Comparison of ENCODE assay signal across 16 cellular contexts in the genomic region with DNA sequence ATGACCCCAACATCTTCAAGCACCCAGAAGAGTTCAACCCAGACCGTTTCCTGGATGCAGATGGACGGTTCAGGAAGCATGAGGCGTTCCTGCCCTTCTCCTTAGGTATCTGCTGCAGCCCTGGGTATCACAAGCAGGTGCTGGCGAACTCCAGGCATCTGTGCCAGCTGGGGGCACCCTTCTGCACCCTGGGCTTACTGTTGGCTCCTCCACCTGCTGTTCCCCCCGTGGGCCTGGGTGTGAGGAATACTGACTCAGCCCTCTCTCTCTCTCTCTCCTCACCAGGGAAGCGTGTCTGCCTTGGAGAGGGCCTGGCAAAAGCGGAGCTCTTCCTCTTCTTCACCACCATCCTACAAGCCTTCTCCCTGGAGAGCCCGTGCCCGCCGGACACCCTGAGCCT. TPM values are rescaled to one million over a fixed set of nuclear protein-coding genes. Genes with fewer than 3 reads are reported as not detected.
DNase-seq lines count a peak whose midpoint lies in the region; ATAC-seq and TF ChIP-seq lines count a peak whose summit lies in the region.
"Had no signal": no experiment of that assay in that cellular context is flagged by ENCODE, and none has a peak within 500 bp of the region (broad histone marks: within the 10 kb centered on the region; RNA-seq: fewer than 3 reads in every experiment).

No MANE protein-coding gene starts in this region.

- H3K27ac Mint-ChIP-seq in HFFc6 = no peak overlapping the region; the same call in 1 of the 2 replicates
- peak overlapping the region; percentile 62 for H3K27ac Mint-ChIP-seq in T-helper 17 cell
- peak overlapping the region; percentile 26 for H3K27ac Mint-ChIP-seq in neural progenitor cell
- H3K27ac Mint-ChIP-seq: activated naive CD8-positive, alpha-beta T cell had no signal

- no peak for TF ChIP-seq POLR2A in esophagus muscularis mucosa (IDR thresholded peaks at IDR 0.05; ENCODE audit: low read depth)

- no peak for TF ChIP-seq EP300 in esophagus muscularis mucosa (IDR thresholded peaks at IDR 0.05)

- ATAC-seq in T-helper 17 cell = no peak
- ATAC-seq: Right ventricle myocardium inferior had no signal

- H3K4me1 ChIP-seq in neural progenitor cell (no peaks in the 10 kb centered on the region), esophagus muscularis mucosa (peaks cover 0 to 6% (median 0%) of the 10 kb centered on the region in 4 donors)

- no peaks in the 10 kb centered on the region for H3K36me3 ChIP-seq in neural progenitor cell
- H3K36me3 ChIP-seq in esophagus muscularis mucosa = no peaks in the 10 kb centered on the region
- H3K36me3 ChIP-seq: cardiac muscle cell had no signal

- no peak overlapping the region for H3K9ac ChIP-seq in neural progenitor cell

- H3K9me3 Mint-ChIP-seq in HFFc6 = no peaks in the 10 kb centered on the region
- no peaks in the 10 kb centered on the region for H3K9me3 Mint-ChIP-seq in neural progenitor cell

- H3K4me3 ChIP-seq in neural progenitor cell = no peak overlapping the region
- no peak overlapping the region for H3K4me3 ChIP-seq in esophagus muscularis mucosa
- H3K4me3 ChIP-seq: cardiac muscle cell had no signal

- H2AFZ ChIP-seq in neural progenitor cell (replicated peaks) = no peak overlapping the region

- no peak overlapping the region for H3K4me3 Mint-ChIP-seq in HFFc6
- H3K4me3 Mint-ChIP-seq in T-helper 17 cell = no peak overlapping the region
- no peak overlapping the region for H3K4me3 Mint-ChIP-seq in neural progenitor cell
- H3K4me3 Mint-ChIP-seq: activated naive CD8-positive, alpha-beta T cell had no signal

- H3K27me3 ChIP-seq in neural progenitor cell (no peaks in the 10 kb centered on the region), esophagus muscularis mucosa (peaks cover 0 to 4% (median 0%) of the 10 kb centered on the region in 4 donors)
- H3K27me3 ChIP-seq: cardiac muscle cell had no signal

- no peak overlapping the region for H3K27ac ChIP-seq in neural progenitor cell
- H3K27ac ChIP-seq in esophagus muscularis mucosa (replicated peaks in 1 of 4) = peak overlapping the region in 1 of 4 donors; percentile 54
- H3K27ac ChIP-seq: C4-2B, cardiac muscle cell had no signal

- no peaks in the 10 kb centered on the region for H3K79me2 ChIP-seq in neural progenitor cell (ENCODE audit: low read depth)

- H3K4me1 Mint-ChIP-seq in HFFc6 (ENCODE audit: low read depth) (peaks cover 27% of the 10 kb centered on the region), T-helper 17 cell (peaks cover 12% of the 10 kb centered on the region), neural progenitor cell (peaks cover 5% of the 10 kb centered on the region)

- intact Hi-C loops in esophagus muscularis mucosa (cut with DNase I) = no loop called here

- H3K27me3 Mint-ChIP-seq in HFFc6 (ENCODE audit: insufficient read depth) (peaks cover 10% of the 10 kb centered on the region), T-helper 17 cell (peaks cover 3% of the 10 kb centered on the region), neural progenitor cell (ENCODE audit: insufficient read depth, low read depth) (peaks cover 9% of the 10 kb centered on the region)
- H3K27me3 Mint-ChIP-seq: activated naive CD8-positive, alpha-beta T cell had no signal

- H3F3A ChIP-seq in neural progenitor cell (ENCODE audit: low read depth) = peaks cover 4% of the 10 kb centered on the region

- H3K4me2 ChIP-seq in neural progenitor cell = no peak overlapping the region

- WGBS in esophagus muscularis mucosa = 86% methylated on average over 9 of the region's 10 CpGs

- H3K36me3 Mint-ChIP-seq in HFFc6 (ENCODE audit: low read depth) = no peaks in the 10 kb centered on the region
- H3K36me3 Mint-ChIP-seq in T-helper 17 cell (ENCODE audit: low read depth) = no peaks in the 10 kb centered on the region
- no peaks in the 10 kb centered on the region for H3K36me3 Mint-ChIP-seq in neural progenitor cell
- H3K36me3 Mint-ChIP-seq: activated naive CD8-positive, alpha-beta T cell had no signal

- DNase-seq in Daoy (ENCODE audit: low read depth) (peak; percentile 41), HFFc6 (no peak), T-helper 17 cell (no peak), neural progenitor cell (ENCODE audit: low spot score) (no peak), esophagus muscularis mucosa (ENCODE audit: extremely low spot score) (no peak), NCI-H446 treated with DMSO at 0.1 percent for 48 hours (lab: John Stamatoyannopoulos, UW) (no peak), HuH-7 (ENCODE audit: low spot score) (no peak)
- DNase-seq: activated CD4-positive, CD25-positive, alpha-beta regulatory T cell treated with anti-CD3 and anti-CD28 coated beads, Interleukin-2, amount 50 U/mL, for 72 hours; effector CD8-positive, alpha-beta T cell; KBM-7; NCI-H1436 treated with DMSO at 0.1 percent for 48 hours; NCI-H526 had no signal

- H3K9me3 ChIP-seq in T-helper 17 cell (ENCODE audit: control insufficient read depth, low read length, poor library complexity, severe bottlenecking) (no peaks in the 10 kb centered on the region), neural progenitor cell (ENCODE audit: low read depth) (no peaks in the 10 kb centered on the region), esophagus muscularis mucosa (no peaks in the 10 kb centered on the region)

- TF ChIP-seq CTCF in HFFc6 (IDR thresholded peaks at IDR 0.05) (peak; percentile 44; the same call in 1 of the 2 replicates), neural progenitor cell (IDR thresholded peaks at IDR 0.05) (no peak), esophagus muscularis mucosa (IDR thresholded peaks at IDR 0.05) (no peak)

- H4K20me1 ChIP-seq in neural progenitor cell (ENCODE audit: low read depth) = no peaks in the 10 kb centered on the region

RNA-seq across cellular contexts. Expression of a gene that starts 13.0 kb away (rescaled TPM):
- 0.77 and 5.0 TPM in 2 replicates for total RNA-seq in Daoy (2014; rRNA removed; shearing (Covaris generic))
- 1 to 10 TPM in 3 of 6 experiments, under 1 TPM in 3; 0.65 to 1.6 (median 1.1) TPM for total RNA-seq in HFFc6 (2021; fragmentation: NEBNext Ultra II Directional; extraction: Animal tissue kit (Norgen Biotek cat#: 25700))
- total RNA-seq in T-helper 17 cell (1 to 10 TPM in 1 of 2 donors, under 1 TPM in 1; 0.75 to 1.1 TPM), neural progenitor cell (ENCODE audit: low replicate concordance) (2.0 and 8.3 TPM in 2 replicates), esophagus muscularis mucosa (1 to 10 TPM; 1.7 to 3.0 (median 2.3) TPM)

RNA-seq across cellular contexts. Expression of a gene that starts 13.0 kb away (rescaled TPM):
- 170 and 174 TPM in 2 replicates for total RNA-seq in Daoy (2014; rRNA removed; shearing (Covaris generic))
- 100 to 1,000 TPM; 419 to 474 (median 458) TPM for total RNA-seq in HFFc6 (2021; fragmentation: NEBNext Ultra II Directional; extraction: Animal tissue kit (Norgen Biotek cat#: 25700))
- total RNA-seq in T-helper 17 cell (under 1 TPM; 0.22 to 0.44 TPM), neural progenitor cell (ENCODE audit: low replicate concordance) (24.7 and 45.6 TPM in 2 replicates), esophagus muscularis mucosa (100 to 1,000 TPM; 112 to 243 (median 172) TPM)

RNA-seq across cellular contexts. Expression of a gene that starts 58.2 kb away (rescaled TPM):
- total RNA-seq in Daoy (2014; rRNA removed; shearing (Covaris generic)) = 148 and 172 TPM in 2 replicates
- 100 to 1,000 TPM; 176 to 245 (median 234) TPM for total RNA-seq in HFFc6 (2021; fragmentation: NEBNext Ultra II Directional; extraction: Animal tissue kit (Norgen Biotek cat#: 25700))
- 100 to 1,000 TPM; 316 to 329 TPM for total RNA-seq in T-helper 17 cell
- 126 and 188 TPM in 2 replicates for total RNA-seq in neural progenitor cell (ENCODE audit: low replicate concordance)
- 100 to 1,000 TPM; 148 to 207 (median 179) TPM for total RNA-seq in esophagus muscularis mucosa

Comparison
In these comparisons a context has a peak if more than half of its experiments do, and no peak if none do; other contexts are left out.
1. RNA of a gene that starts 13.0 kb away (total RNA-seq): 419 to 474 TPM in HFFc6, 112 to 243 TPM in esophagus muscularis mucosa, 170 to 174 TPM in Daoy and 24.7 to 45.6 TPM in neural progenitor cell; 0.22 to 0.44 TPM in T-helper 17 cell; every median in the first group is over 10 times any median in the second.